In the genomic region with DNA sequence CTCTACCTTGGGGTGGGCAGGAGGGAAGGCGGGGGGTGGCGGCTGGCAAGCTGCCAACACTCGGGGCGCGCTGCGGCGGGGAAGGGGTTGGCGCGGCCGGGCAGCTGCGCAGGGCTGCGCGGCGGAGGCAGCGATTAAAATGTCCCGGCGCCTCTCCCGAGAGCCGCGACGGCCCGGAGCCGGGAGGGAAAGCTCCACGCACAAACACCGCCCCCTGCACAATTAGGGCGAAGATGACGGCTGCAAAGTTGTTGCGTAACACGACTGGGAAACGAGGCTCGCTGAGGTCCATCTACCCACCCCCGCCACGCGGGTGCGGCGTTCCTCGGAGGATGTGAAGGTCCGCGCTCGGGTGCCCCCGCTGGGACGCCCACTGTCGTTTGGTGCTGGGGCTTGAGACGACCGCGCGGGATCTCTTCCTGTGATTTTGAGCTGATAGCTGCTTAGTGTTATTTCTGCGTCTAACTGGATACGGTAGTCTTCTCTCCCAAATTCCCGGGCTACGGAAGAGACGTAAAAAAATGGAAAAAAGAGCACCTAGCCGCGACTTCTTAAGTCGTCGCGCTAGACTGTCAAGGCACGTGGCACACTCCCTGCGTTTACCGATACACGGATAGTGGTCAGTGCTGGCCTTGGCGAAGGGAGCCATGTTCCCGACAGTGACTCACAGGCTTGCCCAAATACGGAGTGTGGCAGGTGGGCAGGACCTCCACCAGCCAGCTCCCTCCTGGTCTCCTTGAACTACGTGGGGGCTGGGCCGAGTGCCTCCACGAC, we compare ENCODE assay signal across 1 cellular context.
TF ChIP-seq lines count a peak whose summit lies in the region.

No MANE protein-coding gene starts in this region.

TF ChIP-seq in HepG2, 621 proteins besides CTCF, POLR2A, EP300 and RAD21 (continued from another document and continues in another):
- TF ChIP-seq, protein P1, sequence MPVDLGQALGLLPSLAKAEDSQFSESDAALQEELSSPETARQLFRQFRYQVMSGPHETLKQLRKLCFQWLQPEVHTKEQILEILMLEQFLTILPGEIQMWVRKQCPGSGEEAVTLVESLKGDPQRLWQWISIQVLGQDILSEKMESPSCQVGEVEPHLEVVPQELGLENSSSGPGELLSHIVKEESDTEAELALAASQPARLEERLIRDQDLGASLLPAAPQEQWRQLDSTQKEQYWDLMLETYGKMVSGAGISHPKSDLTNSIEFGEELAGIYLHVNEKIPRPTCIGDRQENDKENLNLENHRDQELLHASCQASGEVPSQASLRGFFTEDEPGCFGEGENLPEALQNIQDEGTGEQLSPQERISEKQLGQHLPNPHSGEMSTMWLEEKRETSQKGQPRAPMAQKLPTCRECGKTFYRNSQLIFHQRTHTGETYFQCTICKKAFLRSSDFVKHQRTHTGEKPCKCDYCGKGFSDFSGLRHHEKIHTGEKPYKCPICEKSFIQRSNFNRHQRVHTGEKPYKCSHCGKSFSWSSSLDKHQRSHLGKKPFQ (CRISPR knock-in tag; IDR thresholded peaks at IDR 0.05; ENCODE audit: insufficient replicate concordance) = no peak
- TF ChIP-seq ISL2 (CRISPR knock-in tag; IDR thresholded peaks at IDR 0.05) = peak; percentile 14
- no peak for TF ChIP-seq GABPA (IDR thresholded peaks at IDR 0.05; ENCODE audit: low read depth, low read length)
- TF ChIP-seq GABPA (CRISPR knock-in tag; IDR thresholded peaks at IDR 0.05; ENCODE audit: low read depth) = no peak
- no peak; the same call in 1 of the 2 replicates for TF ChIP-seq FOXO1 (CRISPR knock-in tag; IDR thresholded peaks at IDR 0.05)
- TF ChIP-seq, protein P2, sequence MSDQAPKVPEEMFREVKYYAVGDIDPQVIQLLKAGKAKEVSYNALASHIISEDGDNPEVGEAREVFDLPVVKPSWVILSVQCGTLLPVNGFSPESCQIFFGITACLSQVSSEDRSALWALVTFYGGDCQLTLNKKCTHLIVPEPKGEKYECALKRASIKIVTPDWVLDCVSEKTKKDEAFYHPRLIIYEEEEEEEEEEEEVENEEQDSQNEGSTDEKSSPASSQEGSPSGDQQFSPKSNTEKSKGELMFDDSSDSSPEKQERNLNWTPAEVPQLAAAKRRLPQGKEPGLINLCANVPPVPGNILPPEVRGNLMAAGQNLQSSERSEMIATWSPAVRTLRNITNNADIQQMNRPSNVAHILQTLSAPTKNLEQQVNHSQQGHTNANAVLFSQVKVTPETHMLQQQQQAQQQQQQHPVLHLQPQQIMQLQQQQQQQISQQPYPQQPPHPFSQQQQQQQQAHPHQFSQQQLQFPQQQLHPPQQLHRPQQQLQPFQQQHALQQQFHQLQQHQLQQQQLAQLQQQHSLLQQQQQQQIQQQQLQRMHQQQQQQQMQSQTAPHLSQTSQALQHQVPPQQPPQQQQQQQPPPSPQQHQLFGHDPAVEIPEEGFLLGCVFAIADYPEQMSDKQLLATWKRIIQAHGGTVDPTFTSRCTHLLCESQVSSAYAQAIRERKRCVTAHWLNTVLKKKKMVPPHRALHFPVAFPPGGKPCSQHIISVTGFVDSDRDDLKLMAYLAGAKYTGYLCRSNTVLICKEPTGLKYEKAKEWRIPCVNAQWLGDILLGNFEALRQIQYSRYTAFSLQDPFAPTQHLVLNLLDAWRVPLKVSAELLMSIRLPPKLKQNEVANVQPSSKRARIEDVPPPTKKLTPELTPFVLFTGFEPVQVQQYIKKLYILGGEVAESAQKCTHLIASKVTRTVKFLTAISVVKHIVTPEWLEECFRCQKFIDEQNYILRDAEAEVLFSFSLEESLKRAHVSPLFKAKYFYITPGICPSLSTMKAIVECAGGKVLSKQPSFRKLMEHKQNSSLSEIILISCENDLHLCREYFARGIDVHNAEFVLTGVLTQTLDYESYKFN (CRISPR knock-in tag; conservative IDR thresholded peaks at IDR 0.05) = no peak
- TF ChIP-seq ZNF530 (CRISPR knock-in tag; IDR thresholded peaks at IDR 0.05; ENCODE audit: low read depth) = no peak
- TF ChIP-seq HOXA5 (CRISPR knock-in tag; IDR thresholded peaks at IDR 0.05) = no peak
- TF ChIP-seq, protein P3, sequence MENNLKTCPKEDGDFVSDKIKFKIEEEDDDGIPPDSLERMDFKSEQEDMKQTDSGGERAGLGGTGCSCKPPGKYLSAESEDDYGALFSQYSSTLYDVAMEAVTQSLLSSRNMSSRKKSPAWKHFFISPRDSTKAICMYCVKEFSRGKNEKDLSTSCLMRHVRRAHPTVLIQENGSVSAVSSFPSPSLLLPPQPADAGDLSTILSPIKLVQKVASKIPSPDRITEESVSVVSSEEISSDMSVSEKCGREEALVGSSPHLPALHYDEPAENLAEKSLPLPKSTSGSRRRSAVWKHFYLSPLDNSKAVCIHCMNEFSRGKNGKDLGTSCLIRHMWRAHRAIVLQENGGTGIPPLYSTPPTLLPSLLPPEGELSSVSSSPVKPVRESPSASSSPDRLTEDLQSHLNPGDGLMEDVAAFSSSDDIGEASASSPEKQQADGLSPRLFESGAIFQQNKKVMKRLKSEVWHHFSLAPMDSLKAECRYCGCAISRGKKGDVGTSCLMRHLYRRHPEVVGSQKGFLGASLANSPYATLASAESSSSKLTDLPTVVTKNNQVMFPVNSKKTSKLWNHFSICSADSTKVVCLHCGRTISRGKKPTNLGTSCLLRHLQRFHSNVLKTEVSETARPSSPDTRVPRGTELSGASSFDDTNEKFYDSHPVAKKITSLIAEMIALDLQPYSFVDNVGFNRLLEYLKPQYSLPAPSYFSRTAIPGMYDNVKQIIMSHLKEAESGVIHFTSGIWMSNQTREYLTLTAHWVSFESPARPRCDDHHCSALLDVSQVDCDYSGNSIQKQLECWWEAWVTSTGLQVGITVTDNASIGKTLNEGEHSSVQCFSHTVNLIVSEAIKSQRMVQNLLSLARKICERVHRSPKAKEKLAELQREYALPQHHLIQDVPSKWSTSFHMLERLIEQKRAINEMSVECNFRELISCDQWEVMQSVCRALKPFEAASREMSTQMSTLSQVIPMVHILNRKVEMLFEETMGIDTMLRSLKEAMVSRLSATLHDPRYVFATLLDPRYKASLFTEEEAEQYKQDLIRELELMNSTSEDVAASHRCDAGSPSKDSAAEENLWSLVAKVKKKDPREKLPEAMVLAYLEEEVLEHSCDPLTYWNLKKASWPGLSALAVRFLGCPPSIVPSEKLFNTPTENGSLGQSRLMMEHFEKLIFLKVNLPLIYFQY (CRISPR knock-in tag; IDR thresholded peaks at IDR 0.05; ENCODE audit: borderline replicate concordance) = no peak; the same call in 1 of the 2 replicates
- TF ChIP-seq HOXA7 (CRISPR knock-in tag; IDR thresholded peaks at IDR 0.05) = no peak
- TF ChIP-seq, protein P4, sequence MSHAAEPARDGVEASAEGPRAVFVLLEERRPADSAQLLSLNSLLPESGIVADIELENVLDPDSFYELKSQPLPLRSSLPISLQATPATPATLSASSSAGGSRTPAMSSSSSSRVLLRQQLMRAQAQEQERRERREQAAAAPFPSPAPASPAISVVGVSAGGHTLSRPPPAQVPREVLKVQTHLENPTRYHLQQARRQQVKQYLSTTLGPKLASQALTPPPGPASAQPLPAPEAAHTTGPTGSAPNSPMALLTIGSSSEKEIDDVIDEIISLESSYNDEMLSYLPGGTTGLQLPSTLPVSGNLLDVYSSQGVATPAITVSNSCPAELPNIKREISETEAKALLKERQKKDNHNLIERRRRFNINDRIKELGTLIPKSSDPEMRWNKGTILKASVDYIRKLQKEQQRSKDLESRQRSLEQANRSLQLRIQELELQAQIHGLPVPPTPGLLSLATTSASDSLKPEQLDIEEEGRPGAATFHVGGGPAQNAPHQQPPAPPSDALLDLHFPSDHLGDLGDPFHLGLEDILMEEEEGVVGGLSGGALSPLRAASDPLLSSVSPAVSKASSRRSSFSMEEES (CRISPR knock-in tag; IDR thresholded peaks at IDR 0.05) = peak; percentile 26; the same call in 1 of the 2 replicates
- no peak; a peak in 1 of 4 replicates for TF ChIP-seq ATF4 (CRISPR knock-in tag; IDR thresholded peaks at IDR 0.05)
- TF ChIP-seq, protein P5, sequence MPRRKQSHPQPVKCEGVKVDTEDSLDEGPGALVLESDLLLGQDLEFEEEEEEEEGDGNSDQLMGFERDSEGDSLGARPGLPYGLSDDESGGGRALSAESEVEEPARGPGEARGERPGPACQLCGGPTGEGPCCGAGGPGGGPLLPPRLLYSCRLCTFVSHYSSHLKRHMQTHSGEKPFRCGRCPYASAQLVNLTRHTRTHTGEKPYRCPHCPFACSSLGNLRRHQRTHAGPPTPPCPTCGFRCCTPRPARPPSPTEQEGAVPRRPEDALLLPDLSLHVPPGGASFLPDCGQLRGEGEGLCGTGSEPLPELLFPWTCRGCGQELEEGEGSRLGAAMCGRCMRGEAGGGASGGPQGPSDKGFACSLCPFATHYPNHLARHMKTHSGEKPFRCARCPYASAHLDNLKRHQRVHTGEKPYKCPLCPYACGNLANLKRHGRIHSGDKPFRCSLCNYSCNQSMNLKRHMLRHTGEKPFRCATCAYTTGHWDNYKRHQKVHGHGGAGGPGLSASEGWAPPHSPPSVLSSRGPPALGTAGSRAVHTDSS (CRISPR knock-in tag; conservative IDR thresholded peaks at IDR 0.05) = no peak
- TF ChIP-seq, protein P6, sequence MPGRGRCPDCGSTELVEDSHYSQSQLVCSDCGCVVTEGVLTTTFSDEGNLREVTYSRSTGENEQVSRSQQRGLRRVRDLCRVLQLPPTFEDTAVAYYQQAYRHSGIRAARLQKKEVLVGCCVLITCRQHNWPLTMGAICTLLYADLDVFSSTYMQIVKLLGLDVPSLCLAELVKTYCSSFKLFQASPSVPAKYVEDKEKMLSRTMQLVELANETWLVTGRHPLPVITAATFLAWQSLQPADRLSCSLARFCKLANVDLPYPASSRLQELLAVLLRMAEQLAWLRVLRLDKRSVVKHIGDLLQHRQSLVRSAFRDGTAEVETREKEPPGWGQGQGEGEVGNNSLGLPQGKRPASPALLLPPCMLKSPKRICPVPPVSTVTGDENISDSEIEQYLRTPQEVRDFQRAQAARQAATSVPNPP (CRISPR knock-in tag; IDR thresholded peaks at IDR 0.05) = no peak
- no peak for TF ChIP-seq ELF1 (CRISPR knock-in tag; IDR thresholded peaks at IDR 0.05)
- TF ChIP-seq, protein P7, sequence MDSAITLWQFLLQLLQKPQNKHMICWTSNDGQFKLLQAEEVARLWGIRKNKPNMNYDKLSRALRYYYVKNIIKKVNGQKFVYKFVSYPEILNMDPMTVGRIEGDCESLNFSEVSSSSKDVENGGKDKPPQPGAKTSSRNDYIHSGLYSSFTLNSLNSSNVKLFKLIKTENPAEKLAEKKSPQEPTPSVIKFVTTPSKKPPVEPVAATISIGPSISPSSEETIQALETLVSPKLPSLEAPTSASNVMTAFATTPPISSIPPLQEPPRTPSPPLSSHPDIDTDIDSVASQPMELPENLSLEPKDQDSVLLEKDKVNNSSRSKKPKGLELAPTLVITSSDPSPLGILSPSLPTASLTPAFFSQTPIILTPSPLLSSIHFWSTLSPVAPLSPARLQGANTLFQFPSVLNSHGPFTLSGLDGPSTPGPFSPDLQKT (CRISPR knock-in tag; IDR thresholded peaks at IDR 0.05; ENCODE audit: borderline replicate concordance) = no peak
- TF ChIP-seq TARDBP (CRISPR knock-in tag; IDR thresholded peaks at IDR 0.05) = 0 out of 2 replicates have a peak, but pooled peaks have one; percentile 8
- TF ChIP-seq GTF3A (CRISPR knock-in tag; conservative IDR thresholded peaks at IDR 0.05) = no peak
- TF ChIP-seq, protein P8, sequence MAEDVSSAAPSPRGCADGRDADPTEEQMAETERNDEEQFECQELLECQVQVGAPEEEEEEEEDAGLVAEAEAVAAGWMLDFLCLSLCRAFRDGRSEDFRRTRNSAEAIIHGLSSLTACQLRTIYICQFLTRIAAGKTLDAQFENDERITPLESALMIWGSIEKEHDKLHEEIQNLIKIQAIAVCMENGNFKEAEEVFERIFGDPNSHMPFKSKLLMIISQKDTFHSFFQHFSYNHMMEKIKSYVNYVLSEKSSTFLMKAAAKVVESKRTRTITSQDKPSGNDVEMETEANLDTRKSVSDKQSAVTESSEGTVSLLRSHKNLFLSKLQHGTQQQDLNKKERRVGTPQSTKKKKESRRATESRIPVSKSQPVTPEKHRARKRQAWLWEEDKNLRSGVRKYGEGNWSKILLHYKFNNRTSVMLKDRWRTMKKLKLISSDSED (CRISPR knock-in tag; IDR thresholded peaks at IDR 0.05) = no peak
- TF ChIP-seq WIZ (CRISPR knock-in tag; IDR thresholded peaks at IDR 0.05) = no peak; the same call in 1 of the 2 replicates
- TF ChIP-seq HBP1 (CRISPR knock-in tag; IDR thresholded peaks at IDR 0.05; ENCODE audit: low read depth) = no peak
- TF ChIP-seq, protein P9, sequence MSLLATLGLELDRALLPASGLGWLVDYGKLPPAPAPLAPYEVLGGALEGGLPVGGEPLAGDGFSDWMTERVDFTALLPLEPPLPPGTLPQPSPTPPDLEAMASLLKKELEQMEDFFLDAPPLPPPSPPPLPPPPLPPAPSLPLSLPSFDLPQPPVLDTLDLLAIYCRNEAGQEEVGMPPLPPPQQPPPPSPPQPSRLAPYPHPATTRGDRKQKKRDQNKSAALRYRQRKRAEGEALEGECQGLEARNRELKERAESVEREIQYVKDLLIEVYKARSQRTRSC (CRISPR knock-in tag; IDR thresholded peaks at IDR 0.05; ENCODE audit: low read depth) = no peak
